ENCODE assay signal across 11 cellular contexts in the genomic region with DNA sequence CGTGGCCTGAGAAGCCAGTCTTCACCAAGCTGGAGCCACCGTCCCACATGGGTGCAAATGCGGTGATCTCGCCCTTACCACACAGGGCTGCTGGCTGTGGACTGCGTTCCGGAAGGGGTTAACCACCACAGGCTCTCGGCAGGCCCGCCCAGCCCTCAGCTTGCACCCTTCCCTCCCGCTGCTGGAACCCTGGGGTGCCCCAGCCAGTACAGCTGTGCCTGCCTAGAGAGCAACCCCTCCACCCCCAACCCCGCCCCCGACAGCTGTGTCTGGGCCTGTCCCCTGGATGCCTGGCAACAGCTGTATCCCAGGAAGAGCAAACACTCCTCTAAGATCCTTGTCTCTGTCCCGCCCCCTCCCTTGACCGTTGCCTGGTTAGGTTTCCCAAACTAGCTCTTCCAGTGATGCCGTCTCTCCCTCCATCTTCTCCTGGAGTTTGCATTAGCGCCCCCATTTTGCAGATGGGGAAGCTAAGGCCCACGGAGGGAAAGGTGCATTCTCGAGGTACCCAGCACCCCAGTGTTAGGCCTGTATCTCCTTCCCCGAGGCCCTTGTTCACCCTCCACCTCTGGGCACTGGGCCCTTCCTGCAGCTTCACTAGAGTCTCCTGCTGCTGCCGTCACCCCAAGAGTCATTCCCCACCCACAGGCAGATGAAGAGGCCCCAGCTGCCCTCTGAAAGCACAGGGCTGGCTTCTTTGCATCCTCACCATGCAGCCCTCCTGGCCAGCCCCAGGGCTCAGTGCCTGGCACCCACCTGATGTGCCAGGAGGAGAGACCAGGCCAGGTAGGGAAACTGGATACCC. TPM values are rescaled to one million over a fixed set of nuclear protein-coding genes. Genes with fewer than 3 reads are reported as not detected.
DNase-seq lines count a peak whose midpoint lies in the region; ATAC-seq, FAIRE-seq and TF ChIP-seq lines count a peak whose summit lies in the region.
"Had no signal": no experiment of that assay in that cellular context is flagged by ENCODE, and none has a peak within 500 bp of the region (broad histone marks: within the 10 kb centered on the region; RNA-seq: fewer than 3 reads in every experiment).

No MANE protein-coding gene starts in this region.

- H3K4me3 ChIP-seq in Caco-2 (ENCODE audit: low read depth, low read length) (no peak overlapping the region), HepG2 (replicated peaks in 1 of 3; ENCODE audit: insufficient read depth in 1 of 3, low read depth in 2 of 3, low read length in 3 of 3) (no peak overlapping the region), tibial nerve (no peak overlapping the region), kidney (ENCODE audit: low read length in 2 of 2) (no peak overlapping the region)

- peak; percentile 54 for ATAC-seq in WTC11
- peak; percentile 64 for ATAC-seq in HepG2
- no peak for ATAC-seq in HG03520 (IDR thresholded peaks at IDR 0.05; ENCODE audit: unreplicated experiment)

- TF ChIP-seq EP300 in HepG2 (IDR thresholded peaks at IDR 0.05; ENCODE audit: low read depth in 2 of 2, low read length in 2 of 2) (no peak), HepG2 (CRISPR knock-in tag; IDR thresholded peaks at IDR 0.05; ENCODE audit: borderline replicate concordance) (no peak), tibial nerve (IDR thresholded peaks at IDR 0.05) (no peak)

- DNase-seq in Caco-2 = peak; percentile 64 to 65
- DNase-seq in M059J (ENCODE audit: low read depth) = peak; percentile 26
- DNase-seq in WTC11 (ENCODE audit: low spot score) = no peak
- peak; percentile 46 for DNase-seq in HepG2 (ENCODE audit: low spot score)
- no peak for DNase-seq in tibial nerve (ENCODE audit: low spot score in 2 of 2)
- DNase-seq in retina = no peak
- no peak for DNase-seq in kidney

- H3K4me2 ChIP-seq in HepG2 (ENCODE audit: low read depth, low read length) = peak overlapping the region; percentile 27; the same call in 1 of the 2 replicates

- H2AFZ ChIP-seq in HepG2 (ENCODE audit: low read length) = no peak overlapping the region

- no peaks in the 10 kb centered on the region for H3K9me3 Mint-ChIP-seq in Caco-2 (ENCODE audit: unreplicated experiment)
- H3K9me3 Mint-ChIP-seq in WTC11 = no peaks in the 10 kb centered on the region
- H3K9me3 Mint-ChIP-seq: brain had no signal

- TF ChIP-seq CTCF in Caco-2 (IDR thresholded peaks at IDR 0.05; ENCODE audit: insufficient read depth in 1 of 2, low read depth in 1 of 2, low read length in 1 of 2, severe bottlenecking in 1 of 2, unreplicated experiment in 1 of 2) (no peak), WTC11 (IDR thresholded peaks at IDR 0.05) (no peak), HepG2 (CRISPR knock-in tag; IDR thresholded peaks at IDR 0.05) (no peak), tibial nerve (IDR thresholded peaks at IDR 0.05) (no peak), kidney (IDR thresholded peaks at IDR 0.05; ENCODE audit: borderline replicate concordance, extremely low read depth, insufficient read depth) (no peak)

- H3K27ac ChIP-seq in HepG2 (ENCODE audit: extremely low read length, insufficient read depth, low read length) (no peak overlapping the region), tibial nerve (no peak overlapping the region), kidney (ENCODE audit: low read depth in 2 of 2, low read length in 2 of 2) (no peak overlapping the region)
- H3K27ac ChIP-seq: neutrophil had no signal

- H3K27me3 Mint-ChIP-seq in Caco-2 (ENCODE audit: insufficient read depth, unreplicated experiment) = no peaks in the 10 kb centered on the region
- H3K27me3 Mint-ChIP-seq in WTC11 (ENCODE audit: low read depth) = peaks cover 24% of the 10 kb centered on the region
- H3K27me3 Mint-ChIP-seq: brain had no signal

- H3K27ac Mint-ChIP-seq in Caco-2 (ENCODE audit: unreplicated experiment) = no peak overlapping the region
- no peak overlapping the region for H3K27ac Mint-ChIP-seq in WTC11

- H3K9ac ChIP-seq in HepG2 (ENCODE audit: insufficient read depth, low read depth, low read length) (no peak overlapping the region), kidney (ENCODE audit: low read length in 2 of 2) (no peak overlapping the region)

- no peaks in the 10 kb centered on the region for H3K36me3 ChIP-seq in Caco-2 (ENCODE audit: control insufficient read depth, insufficient read depth, low read length)
- H3K36me3 ChIP-seq in HepG2 (replicated peaks in 1 of 2; ENCODE audit: control insufficient read depth in 1 of 2, insufficient read depth in 2 of 2, low read length in 2 of 2) = no peaks in the 10 kb centered on the region
- peaks cover 0 to 7% (median 0%) of the 10 kb centered on the region in 3 donors for H3K36me3 ChIP-seq in tibial nerve
- H3K36me3 ChIP-seq in kidney (ENCODE audit: control insufficient read depth in 1 of 2, insufficient read depth in 2 of 2, low read length in 2 of 2) = no peaks in the 10 kb centered on the region

- H3K4me1 ChIP-seq in Caco-2 = no peaks in the 10 kb centered on the region
- peaks cover 36% of the 10 kb centered on the region for H3K4me1 ChIP-seq in HepG2 (ENCODE audit: insufficient read depth, low read length)
- H3K4me1 ChIP-seq in tibial nerve = peaks cover 0 to 3% (median 0%) of the 10 kb centered on the region in 4 donors
- H3K4me1 ChIP-seq in kidney (ENCODE audit: control insufficient read depth in 1 of 2, insufficient read depth in 1 of 2, low read depth in 1 of 2, low read length in 2 of 2) = no peaks in the 10 kb centered on the region

- H3K4me3 Mint-ChIP-seq in Caco-2 (ENCODE audit: unreplicated experiment) (no peak overlapping the region), WTC11 (no peak overlapping the region)
- H3K4me3 Mint-ChIP-seq: brain had no signal

- CTCF ChIA-PET in Caco-2 (lab: Charles Lee) (interaction anchor here (1.0 to 1.8 kb wide), 2 partner anchors 9 to 16 kb away, joined by 10 to 12 read pairs; no protein-coding TSS in a partner anchor), WTC11 (lab: Charles Lee) (interaction anchor here (0.6 to 3.7 kb wide), 8 partner anchors 9 to 191 kb away, joined by 3 to 17 read pairs (median 3); no protein-coding TSS in a partner anchor), HepG2 (lab: Yijun Ruan, JAX; ENCODE audit: low intra/inter-chr PET ratio, low total read pairs) (no interaction called here)

- in situ Hi-C loops in HepG2 (cut with HindIII; ENCODE audit: extremely low pct_ligation_motif_present, low pct_unique_long_range_greater_than_20kb) = no loop called here

- WGBS in HepG2 (ENCODE audit: low lambda C conversion rate) = 13% methylated on average over 9 of the region's 19 CpGs
- WGBS in tibial nerve, 2 donors = 37 to 39% methylated on average over 14 to 16 of the region's 19 CpGs

- H3K4me1 Mint-ChIP-seq in Caco-2 (ENCODE audit: low read depth, unreplicated experiment) (no peaks in the 10 kb centered on the region), WTC11 (peaks cover 4% of the 10 kb centered on the region; the same call in 1 of the 2 replicates)

- intact Hi-C loops in Caco-2 (cut with micrococcal nuclease; ENCODE audit: unreplicated experiment) (no loop called here), HepG2 (cut with micrococcal nuclease; ENCODE audit: unreplicated experiment) (no loop called here), kidney (cut with DNase I) (no loop called here)

- peaks cover 6% of the 10 kb centered on the region for H3K36me3 Mint-ChIP-seq in Caco-2 (ENCODE audit: insufficient read depth, unreplicated experiment)
- no peaks in the 10 kb centered on the region for H3K36me3 Mint-ChIP-seq in WTC11
- H3K36me3 Mint-ChIP-seq: brain had no signal

- H3K27me3 ChIP-seq in Caco-2 (replicated peaks; ENCODE audit: control insufficient read depth, insufficient read depth, low read length) (no peaks in the 10 kb centered on the region), HepG2 (ENCODE audit: control insufficient read depth in 1 of 2, insufficient read depth in 2 of 2, low read length in 2 of 2) (no peaks in the 10 kb centered on the region), tibial nerve (peaks cover 0 to 11% of the 10 kb centered on the region in 2 donors)

- H3K9me3 ChIP-seq in Caco-2 (no peaks in the 10 kb centered on the region), HepG2 (ENCODE audit: low read length) (no peaks in the 10 kb centered on the region), tibial nerve (no peaks in the 10 kb centered on the region), kidney (ENCODE audit: control insufficient read depth in 1 of 2, low read length in 2 of 2) (no peaks in the 10 kb centered on the region)
- H3K9me3 ChIP-seq: neutrophil had no signal

- FAIRE-seq in HepG2 (lab: Jason Lieb, UNC) (no peak), kidney (lab: Jason Lieb, UNC) (no peak)
- FAIRE-seq: GM12892 had no signal

- POLR2A ChIA-PET in Caco-2 (lab: Charles Lee) = no interaction called here
- POLR2A ChIA-PET in WTC11 (lab: Charles Lee) = interaction anchor here (1.7 kb wide), 1 partner anchor 13 kb away, joined by 6 read pairs; the partner anchor contains the start of gene COX8A
- POLR2A ChIA-PET in HepG2 (lab: Yijun Ruan, JAX) = interaction anchor here (1.1 to 1.5 kb wide), 2 partner anchors 17 to 133 kb away, joined by 4 to 6 read pairs; no protein-coding TSS in a partner anchor

- H3K79me2 ChIP-seq in HepG2 (ENCODE audit: insufficient read depth, low read length) = no peaks in the 10 kb centered on the region

- BruUV-seq in Caco-2 (replicated peaks; lab: Mats Ljungman, UMichigan) (no TSS peak), HepG2 (replicated peaks; lab: Mats Ljungman, UMichigan) (no TSS peak)

- no peak for TF ChIP-seq RAD21 in HepG2 (CRISPR knock-in tag; IDR thresholded peaks at IDR 0.05)

- TF ChIP-seq POLR2A in HepG2 (IDR thresholded peaks at IDR 0.05; ENCODE audit: insufficient read depth in 1 of 2, low read depth in 2 of 2, low read length in 2 of 2) = no peak
- no peak for TF ChIP-seq POLR2A in tibial nerve (IDR thresholded peaks at IDR 0.05)

- no peaks in the 10 kb centered on the region for H4K20me1 ChIP-seq in HepG2 (ENCODE audit: insufficient read depth, low read length)

RNA-seq across cellular contexts. Expression of gene COX8A, which starts 12.6 kb away (rescaled TPM):
- total RNA-seq in Caco-2 (2022) (376 and 448 TPM in 2 replicates), WTC11 (2021) (518 to 587 TPM (median 554 TPM) in 3 replicates), HepG2 (2016; rRNA removed; fragmentation: Illumina TruSeq; extraction: Trizol) (393 and 406 TPM in 2 replicates), tibial nerve (100 to 1,000 TPM; 337 to 421 (median 383) TPM), kidney (320 TPM)
- total RNA-seq in M059J (2014; rRNA removed; shearing (Covaris generic)) = 875 and 1,019 TPM in 2 replicates
- 208 and 256 TPM in 2 replicates for total RNA-seq in HepG2 (2016; cell fraction: cytosol; rRNA removed; fragmentation: Illumina TruSeq; extraction: Trizol; ENCODE audit: low read depth)
- 417 and 435 TPM in 2 replicates for total RNA-seq in HepG2 (2016; cell fraction: insoluble cytoplasmic fraction; rRNA removed; fragmentation: Illumina TruSeq; extraction: Trizol)
- total RNA-seq in HepG2 (2016; cell fraction: membrane; rRNA removed; fragmentation: Illumina TruSeq; extraction: Trizol) = 247 and 301 TPM in 2 replicates
- 164 and 188 TPM in 2 replicates for total RNA-seq in HepG2 (2016; cell fraction: nucleus; rRNA removed; fragmentation: Illumina TruSeq; extraction: Trizol)
- polyA plus RNA-seq in HepG2 (2011; rRNA removed) (202 and 217 TPM in 2 replicates), kidney (ENCODE audit: insufficient read depth, low read depth, low replicate concordance) (2,092 TPM)
- polyA plus RNA-seq in HepG2 (2011; cell fraction: cytosol; rRNA removed) = 241 and 483 TPM in 2 replicates
- polyA plus RNA-seq in HepG2 (2011; cell fraction: nucleus; rRNA removed) = 200 and 266 TPM in 2 replicates
- 160 and 192 TPM in 2 replicates for polyA plus RNA-seq in HepG2 (2012)
- 231 and 257 TPM in 2 replicates for polyA plus RNA-seq in HepG2 (2016; cell fraction: cytosol; fragmentation: Illumina TruSeq; extraction: Trizol; ENCODE audit: low read depth)
- polyA plus RNA-seq in HepG2 (2016; cell fraction: insoluble cytoplasmic fraction; fragmentation: Illumina TruSeq; extraction: Trizol; ENCODE audit: low read depth) = 441 and 468 TPM in 2 replicates
- polyA plus RNA-seq in HepG2 (2016; cell fraction: membrane; fragmentation: Illumina TruSeq; extraction: Trizol; ENCODE audit: low read depth) = 285 and 298 TPM in 2 replicates
- 310 TPM in 2 replicates for polyA plus RNA-seq in HepG2 (2016; cell fraction: nucleus; fragmentation: Illumina TruSeq; extraction: Trizol; ENCODE audit: insufficient read depth, low read depth)
- 341 and 520 TPM in 2 replicates for polyA minus RNA-seq in HepG2 (2011; rRNA and poly(A)+ RNA removed; ENCODE audit: low replicate concordance)
- polyA minus RNA-seq in HepG2 (2011; cell fraction: cytosol; rRNA and poly(A)+ RNA removed) = 121 and 141 TPM in 2 replicates
- polyA minus RNA-seq in HepG2 (2011; cell fraction: nucleus; rRNA and poly(A)+ RNA removed) = 24.2 and 29.4 TPM in 2 replicates

RNA-seq across cellular contexts. Expression of gene NAA40, which starts 23.0 kb away (rescaled TPM):
- total RNA-seq in Caco-2 (2022) (42.7 and 43.7 TPM in 2 replicates), WTC11 (2021) (31.1 to 32.7 TPM (median 31.8 TPM) in 3 replicates), HepG2 (2016; rRNA removed; fragmentation: Illumina TruSeq; extraction: Trizol) (17.1 and 17.9 TPM in 2 replicates), tibial nerve (10 to 100 TPM in 1 of 4 donors, 1 to 10 TPM in 3; 4.9 to 13.5 (median 5.6) TPM), kidney (27.2 TPM)
- total RNA-seq in M059J (2014; rRNA removed; shearing (Covaris generic)) = 20.4 and 32.1 TPM in 2 replicates
- total RNA-seq in HepG2 (2016; cell fraction: cytosol; rRNA removed; fragmentation: Illumina TruSeq; extraction: Trizol; ENCODE audit: low read depth) = 1.8 and 2.2 TPM in 2 replicates
- total RNA-seq in HepG2 (2016; cell fraction: insoluble cytoplasmic fraction; rRNA removed; fragmentation: Illumina TruSeq; extraction: Trizol) = 15.4 and 20.1 TPM in 2 replicates
- 6.7 and 7.0 TPM in 2 replicates for total RNA-seq in HepG2 (2016; cell fraction: membrane; rRNA removed; fragmentation: Illumina TruSeq; extraction: Trizol)
- total RNA-seq in HepG2 (2016; cell fraction: nucleus; rRNA removed; fragmentation: Illumina TruSeq; extraction: Trizol) = 15.0 and 17.0 TPM in 2 replicates
- polyA plus RNA-seq in HepG2 (2011; rRNA removed) (11.1 and 14.3 TPM in 2 replicates), kidney (ENCODE audit: insufficient read depth, low read depth, low replicate concordance) (11.8 TPM)
- polyA plus RNA-seq in HepG2 (2011; cell fraction: cytosol; rRNA removed) = 9.0 and 9.1 TPM in 2 replicates
- 34.5 and 44.9 TPM in 2 replicates for polyA plus RNA-seq in HepG2 (2011; cell fraction: nucleus; rRNA removed)
- polyA plus RNA-seq in HepG2 (2012) = 8.9 TPM in 2 replicates
- 2.0 and 2.2 TPM in 2 replicates for polyA plus RNA-seq in HepG2 (2016; cell fraction: cytosol; fragmentation: Illumina TruSeq; extraction: Trizol; ENCODE audit: low read depth)
- polyA plus RNA-seq in HepG2 (2016; cell fraction: insoluble cytoplasmic fraction; fragmentation: Illumina TruSeq; extraction: Trizol; ENCODE audit: low read depth) = 19.2 and 20.6 TPM in 2 replicates
- 4.0 and 4.3 TPM in 2 replicates for polyA plus RNA-seq in HepG2 (2016; cell fraction: membrane; fragmentation: Illumina TruSeq; extraction: Trizol; ENCODE audit: low read depth)
- 43.1 and 48.7 TPM in 2 replicates for polyA plus RNA-seq in HepG2 (2016; cell fraction: nucleus; fragmentation: Illumina TruSeq; extraction: Trizol; ENCODE audit: insufficient read depth, low read depth)
- 10.7 and 27.3 TPM in 2 replicates for polyA minus RNA-seq in HepG2 (2011; rRNA and poly(A)+ RNA removed; ENCODE audit: low replicate concordance)
- polyA minus RNA-seq in HepG2 (2011; cell fraction: cytosol; rRNA and poly(A)+ RNA removed) = 3.8 and 4.3 TPM in 2 replicates
- polyA minus RNA-seq in HepG2 (2011; cell fraction: nucleus; rRNA and poly(A)+ RNA removed) = 18.0 and 19.6 TPM in 2 replicates

RNA-seq across cellular contexts. Expression of gene OTUB1, which starts 24.4 kb away (rescaled TPM):
- total RNA-seq in Caco-2 (2022) = 140 and 152 TPM in 2 replicates
- total RNA-seq in M059J (2014; rRNA removed; shearing (Covaris generic)) = 62.8 and 74.0 TPM in 2 replicates
- 94.3 to 112 TPM (median 99.3 TPM) in 3 replicates for total RNA-seq in WTC11 (2021)
- total RNA-seq in HepG2 (2016; rRNA removed; fragmentation: Illumina TruSeq; extraction: Trizol) = 58.8 and 78.7 TPM in 2 replicates
- total RNA-seq in HepG2 (2016; cell fraction: cytosol; rRNA removed; fragmentation: Illumina TruSeq; extraction: Trizol; ENCODE audit: low read depth) = 20.2 and 22.1 TPM in 2 replicates
- total RNA-seq in HepG2 (2016; cell fraction: insoluble cytoplasmic fraction; rRNA removed; fragmentation: Illumina TruSeq; extraction: Trizol) = 63.7 and 75.6 TPM in 2 replicates
- total RNA-seq in HepG2 (2016; cell fraction: membrane; rRNA removed; fragmentation: Illumina TruSeq; extraction: Trizol) = 29.1 and 30.2 TPM in 2 replicates
- 37.3 and 37.7 TPM in 2 replicates for total RNA-seq in HepG2 (2016; cell fraction: nucleus; rRNA removed; fragmentation: Illumina TruSeq; extraction: Trizol)
- polyA plus RNA-seq in HepG2 (2011; rRNA removed) = 130 TPM in 2 replicates
- polyA plus RNA-seq in HepG2 (2011; cell fraction: cytosol; rRNA removed) = 108 and 143 TPM in 2 replicates
- polyA plus RNA-seq in HepG2 (2011; cell fraction: nucleus; rRNA removed) = 193 and 235 TPM in 2 replicates
- 62.7 and 68.2 TPM in 2 replicates for polyA plus RNA-seq in HepG2 (2012)
- 38.9 TPM in 2 replicates for polyA plus RNA-seq in HepG2 (2016; cell fraction: cytosol; fragmentation: Illumina TruSeq; extraction: Trizol; ENCODE audit: low read depth)
- 103 and 127 TPM in 2 replicates for polyA plus RNA-seq in HepG2 (2016; cell fraction: insoluble cytoplasmic fraction; fragmentation: Illumina TruSeq; extraction: Trizol; ENCODE audit: low read depth)
- 42.5 and 43.1 TPM in 2 replicates for polyA plus RNA-seq in HepG2 (2016; cell fraction: membrane; fragmentation: Illumina TruSeq; extraction: Trizol; ENCODE audit: low read depth)
- polyA plus RNA-seq in HepG2 (2016; cell fraction: nucleus; fragmentation: Illumina TruSeq; extraction: Trizol; ENCODE audit: insufficient read depth, low read depth) = 108 and 115 TPM in 2 replicates
- 120 and 135 TPM in 2 replicates for polyA minus RNA-seq in HepG2 (2011; rRNA and poly(A)+ RNA removed; ENCODE audit: low replicate concordance)
- 51.3 and 59.5 TPM in 2 replicates for polyA minus RNA-seq in HepG2 (2011; cell fraction: cytosol; rRNA and poly(A)+ RNA removed)
- polyA minus RNA-seq in HepG2 (2011; cell fraction: nucleus; rRNA and poly(A)+ RNA removed) = 31.7 and 32.2 TPM in 2 replicates
- total RNA-seq in tibial nerve = 10 to 100 TPM; 35.0 to 86.7 (median 50.4) TPM
- 69.0 TPM for total RNA-seq in kidney
- polyA plus RNA-seq in kidney (ENCODE audit: insufficient read depth, low read depth, low replicate concordance) = 118 TPM

RNA-seq across cellular contexts. Expression of gene RCOR2, which starts 44.8 kb away (rescaled TPM):
- total RNA-seq in Caco-2 (2022) = 1.5 and 1.8 TPM in 2 replicates
- total RNA-seq in M059J (2014; rRNA removed; shearing (Covaris generic)) = 1.1 and 1.9 TPM in 2 replicates
- 77.4 to 98.3 TPM (median 92.0 TPM) in 3 replicates for total RNA-seq in WTC11 (2021)
- total RNA-seq in HepG2 (2016; rRNA removed; fragmentation: Illumina TruSeq; extraction: Trizol) = 6.9 and 8.5 TPM in 2 replicates
- 4.0 and 4.8 TPM in 2 replicates for total RNA-seq in HepG2 (2016; cell fraction: cytosol; rRNA removed; fragmentation: Illumina TruSeq; extraction: Trizol; ENCODE audit: low read depth)
- 5.2 and 8.3 TPM in 2 replicates for total RNA-seq in HepG2 (2016; cell fraction: insoluble cytoplasmic fraction; rRNA removed; fragmentation: Illumina TruSeq; extraction: Trizol)
- 9.3 and 10.4 TPM in 2 replicates for total RNA-seq in HepG2 (2016; cell fraction: membrane; rRNA removed; fragmentation: Illumina TruSeq; extraction: Trizol)
- 4.9 and 5.7 TPM in 2 replicates for total RNA-seq in HepG2 (2016; cell fraction: nucleus; rRNA removed; fragmentation: Illumina TruSeq; extraction: Trizol)
- polyA plus RNA-seq in HepG2 (2011; rRNA removed) = 8.3 and 9.1 TPM in 2 replicates
- polyA plus RNA-seq in HepG2 (2011; cell fraction: cytosol; rRNA removed) = 6.2 and 8.1 TPM in 2 replicates
- polyA plus RNA-seq in HepG2 (2011; cell fraction: nucleus; rRNA removed) = 12.4 and 14.3 TPM in 2 replicates
- 4.5 and 6.4 TPM in 2 replicates for polyA plus RNA-seq in HepG2 (2012)
- 5.0 and 5.5 TPM in 2 replicates for polyA plus RNA-seq in HepG2 (2016; cell fraction: cytosol; fragmentation: Illumina TruSeq; extraction: Trizol; ENCODE audit: low read depth)
- polyA plus RNA-seq in HepG2 (2016; cell fraction: insoluble cytoplasmic fraction; fragmentation: Illumina TruSeq; extraction: Trizol; ENCODE audit: low read depth) = 8.9 and 9.7 TPM in 2 replicates
- 8.9 and 10.1 TPM in 2 replicates for polyA plus RNA-seq in HepG2 (2016; cell fraction: membrane; fragmentation: Illumina TruSeq; extraction: Trizol; ENCODE audit: low read depth)
- 16.2 and 16.9 TPM in 2 replicates for polyA plus RNA-seq in HepG2 (2016; cell fraction: nucleus; fragmentation: Illumina TruSeq; extraction: Trizol; ENCODE audit: insufficient read depth, low read depth)
- 2.5 and 13.8 TPM in 2 replicates for polyA minus RNA-seq in HepG2 (2011; rRNA and poly(A)+ RNA removed; ENCODE audit: low replicate concordance)
- polyA minus RNA-seq in HepG2 (2011; cell fraction: cytosol; rRNA and poly(A)+ RNA removed) = 5.5 and 6.2 TPM in 2 replicates
- 3.2 and 3.3 TPM in 2 replicates for polyA minus RNA-seq in HepG2 (2011; cell fraction: nucleus; rRNA and poly(A)+ RNA removed)
- 1 to 10 TPM in 1 of 4 donors, under 1 TPM in 1, not detected in 2; 0.22 to 1.6 TPM for total RNA-seq in tibial nerve
- 0.76 TPM for total RNA-seq in kidney
- 0.86 TPM for polyA plus RNA-seq in kidney (ENCODE audit: insufficient read depth, low read depth, low replicate concordance)

Comparison
In these comparisons a context has a peak if more than half of its experiments do, and no peak if none do; other contexts are left out.
1. DNase-seq: peak in Caco-2 (2 of 2), M059J (single experiment) and HepG2 (single experiment); none in WTC11 (single experiment), tibial nerve (0 of 2), retina (single experiment) and kidney (single experiment).